Comparison of ENCODE assay signal across 1 cellular context in genomic region chr20:58652606-58653303, GRCh38.
TF ChIP-seq lines count a peak whose summit lies in the region.

No MANE protein-coding gene starts in this region.

TF ChIP-seq in HCT116, 20 proteins besides CTCF, POLR2A, EP300 and RAD21 (continued from another document):
- TF ChIP-seq ATF3 (IDR thresholded peaks at IDR 0.05), result no peak
- TF ChIP-seq ZFX (IDR thresholded peaks at IDR 0.05), result no peak
- no peak for TF ChIP-seq CEBPB (IDR thresholded peaks at IDR 0.05; ENCODE audit: low read depth)
- TF ChIP-seq EGR1 (IDR thresholded peaks at IDR 0.05; ENCODE audit: low read depth), result no peak
- TF ChIP-seq FOSL1 (IDR thresholded peaks at IDR 0.05; ENCODE audit: low read depth), result no peak
- no peak for TF ChIP-seq ELF1 (IDR thresholded peaks at IDR 0.05; ENCODE audit: borderline replicate concordance, low read depth)
- TF ChIP-seq MAX (IDR thresholded peaks at IDR 0.05), result no peak
- TF ChIP-seq SP1 (IDR thresholded peaks at IDR 0.05; ENCODE audit: low read depth), result no peak
- TF ChIP-seq EZH2 (IDR thresholded peaks at IDR 0.05), result no peak
- no peak for TF ChIP-seq SIN3A (IDR thresholded peaks at IDR 0.05; ENCODE audit: low read depth)
- no peak for TF ChIP-seq CBX3 (IDR thresholded peaks at IDR 0.05; ENCODE audit: low read depth)
- no peak for TF ChIP-seq ZBTB33 (IDR thresholded peaks at IDR 0.05; ENCODE audit: extremely low read depth, insufficient replicate concordance, low read length)
- no peak for TF ChIP-seq POLR2AphosphoS5 (IDR thresholded peaks at IDR 0.05; ENCODE audit: low read depth, low read length)
- TF ChIP-seq SRF (IDR thresholded peaks at IDR 0.05; ENCODE audit: low read depth), result no peak
